30 cellular contexts compared by ENCODE assay signal in the genomic region with DNA sequence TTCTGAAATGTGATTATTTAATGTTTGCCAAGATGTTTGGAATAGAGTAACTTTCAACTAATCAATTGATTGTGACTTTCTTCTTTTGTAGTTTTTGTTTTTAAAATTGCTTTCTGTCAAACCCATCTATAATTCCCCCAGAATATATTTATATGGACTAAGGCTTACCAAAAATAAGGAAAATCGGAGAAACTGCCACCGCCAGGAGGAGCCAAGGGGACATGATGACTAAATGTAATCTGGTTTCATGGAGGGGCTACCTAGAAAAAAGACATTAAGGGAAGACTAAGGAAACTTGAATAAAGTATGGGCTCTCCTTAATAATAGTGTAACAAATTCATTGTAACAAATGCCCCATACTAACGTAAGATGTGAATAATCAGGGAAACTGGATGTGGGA. TPM values are rescaled to one million over a fixed set of nuclear protein-coding genes. Genes with fewer than 3 reads are reported as not detected.
DNase-seq lines count a peak whose midpoint lies in the region; ATAC-seq and TF ChIP-seq lines count a peak whose summit lies in the region.
"Had no signal": no experiment of that assay in that cellular context is flagged by ENCODE, and none has a peak within 500 bp of the region (broad histone marks: within the 10 kb centered on the region; RNA-seq: fewer than 3 reads in every experiment).

No MANE protein-coding gene starts in this region.

- no peaks in the 10 kb centered on the region for H3K4me1 ChIP-seq in osteoblast (ENCODE audit: insufficient read depth, low read length)
- H3K4me1 ChIP-seq: breast epithelium, upper lobe of right lung had no signal

- H3K36me3 ChIP-seq in osteoblast (ENCODE audit: insufficient read depth, low read length): no peaks in the 10 kb centered on the region
- H3K36me3 ChIP-seq: breast epithelium, upper lobe of right lung had no signal

- no peak overlapping the region for H3K27ac ChIP-seq in osteoblast (ENCODE audit: low read depth, low read length)
- H3K27ac ChIP-seq: breast epithelium, upper lobe of right lung had no signal

- TF ChIP-seq CTCF in WTC11 (IDR thresholded peaks at IDR 0.05) (no peak), fibroblast of pulmonary artery (IDR thresholded peaks at IDR 0.05; ENCODE audit: low read length, missing control alignments) (peak; percentile 40), osteoblast (IDR thresholded peaks at IDR 0.05; ENCODE audit: extremely low read depth, low read depth, low read length) (peak; percentile 15)

- H4K20me1 ChIP-seq in osteoblast (ENCODE audit: insufficient read depth, low read length): no peaks in the 10 kb centered on the region

- no peaks in the 10 kb centered on the region for H3K79me2 ChIP-seq in osteoblast (ENCODE audit: insufficient read depth, low read length)

- CTCF ChIA-PET in WTC11 (lab: Charles Lee): interaction anchor here (1.3 to 2.1 kb wide), 4 partner anchors 15 to 207 kb away, joined by 3 to 7 read pairs (median 5); no protein-coding TSS in a partner anchor

- no peak overlapping the region for H2AFZ ChIP-seq in osteoblast (ENCODE audit: low read length)

- POLR2A ChIA-PET in WTC11 (lab: Charles Lee): no interaction called here

- H3K27me3 Mint-ChIP-seq in WTC11 (ENCODE audit: low read depth): peaks cover 25% of the 10 kb centered on the region

- H3K4me3 ChIP-seq in fibroblast of pulmonary artery (replicated peaks; ENCODE audit: low read depth, low read length): no peak overlapping the region
- no peak overlapping the region for H3K4me3 ChIP-seq in osteoblast (ENCODE audit: insufficient read depth, low read length)
- H3K4me3 ChIP-seq: breast epithelium, upper lobe of right lung had no signal

- H3K36me3 Mint-ChIP-seq in WTC11: peaks cover 5% of the 10 kb centered on the region; the same call in 1 of the 2 replicates

- peaks cover 2% of the 10 kb centered on the region for H3K9me3 Mint-ChIP-seq in WTC11
- H3K9me3 Mint-ChIP-seq: activated T-helper 1 cell treated with anti-CD3 and anti-CD28 coated beads, Interleukin-12 subunit alpha, Interleukin-12 subunit beta, Interleukin-2, Interleukin-4 antibody, amounts not matched to agents 30 ng/mL and 10 ng/mL and 1 ng/mL, durations not matched to agents 14 hours and 24 hours and 36 hours had no signal

- ATAC-seq in WTC11: 0 out of 2 replicates have a peak, but pooled peaks have one; percentile 31
- ATAC-seq in HG03565 (IDR thresholded peaks at IDR 0.05; ENCODE audit: unreplicated experiment): no peak
- no peak for ATAC-seq in Right ventricle myocardium inferior
- ATAC-seq: esophagus mucosa; HepG2; left ventricle myocardium superior; naive thymus-derived CD8-positive, alpha-beta T cell; sciatic nerve; stimulated activated naive B cell treated with anti-CD40 and anti-IgM and Interleukin-4, amounts not matched to agents 10 μg/mL and 1 μg/mL and 100 μg/mL, for 72 hours; upper lobe of right lung had no signal

- peak; percentile 29 for DNase-seq in ELR (ENCODE audit: low read depth)
- peak; percentile 42 for DNase-seq in WTC11 (ENCODE audit: low spot score)
- DNase-seq in fibroblast of pulmonary artery (ENCODE audit: low read depth): peak; percentile 34
- peak; percentile 54 for DNase-seq in osteoblast (ENCODE audit: insufficient read length, low spot score, missing footprints)
- DNase-seq in middle frontal gyrus (ENCODE audit: extremely low spot score, low spot score): no peak
- no peak for DNase-seq in D341Med (ENCODE audit: low spot score)
- DNase-seq in Right ventricle myocardium inferior (ENCODE audit: missing footprints): no peak
- DNase-seq: ACHN; activated CD4-positive, alpha-beta memory T cell treated with anti-CD3 and anti-CD28 coated beads for 36 hours; activated CD4-positive, CD25-positive, alpha-beta regulatory T cell treated with anti-CD3 and anti-CD28 coated beads, Interleukin-2, amount 50 U/mL, for 72 hours; activated CD8-positive, alpha-beta memory T cell treated with anti-CD3 and anti-CD28 coated beads, Interleukin-2, amount 50 U/mL, for 4 hours; activated naive CD4-positive, alpha-beta T cell treated with anti-CD3 and anti-CD28 coated beads for 36 hours; C1 segment of cervical spinal cord; cortex of kidney; DND-41; islet precursor cell; left ventricle myocardium superior; midbrain; naive thymus-derived CD8-positive, alpha-beta T cell; NCI-H1092; NCI-H1930; NCI-H524 treated with DMSO at 0.1 percent for 48 hours; stimulated activated naive B cell treated with anti-CD40 and anti-IgM and Interleukin-4, amounts not matched to agents 10 μg/mL and 1 μg/mL and 100 μg/mL, for 72 hours; upper lobe of right lung had no signal

- intact Hi-C loops in Right ventricle myocardium inferior (cut with DNase I): no loop called here

- no peak overlapping the region for H3K27ac Mint-ChIP-seq in WTC11
- H3K27ac Mint-ChIP-seq: activated CD4-positive, alpha-beta memory T cell treated with anti-CD3 and anti-CD28 coated beads for 36 hours; activated naive CD4-positive, alpha-beta T cell treated with anti-CD3 and anti-CD28 coated beads for 36 hours; activated T-helper 1 cell treated with anti-CD3 and anti-CD28 coated beads, Interleukin-12 subunit alpha, Interleukin-12 subunit beta, Interleukin-2, Interleukin-4 antibody, amounts not matched to agents 30 ng/mL and 10 ng/mL and 1 ng/mL, durations not matched to agents 14 hours and 24 hours and 36 hours; naive thymus-derived CD8-positive, alpha-beta T cell; stimulated activated naive B cell treated with anti-CD40 and anti-IgM and Interleukin-4, amounts not matched to agents 10 μg/mL and 1 μg/mL and 100 μg/mL, for 72 hours had no signal

- no peak overlapping the region for H3K4me3 Mint-ChIP-seq in WTC11
- H3K4me3 Mint-ChIP-seq: activated CD4-positive, alpha-beta memory T cell treated with anti-CD3 and anti-CD28 coated beads for 36 hours; activated naive CD4-positive, alpha-beta T cell treated with anti-CD3 and anti-CD28 coated beads for 36 hours; activated T-helper 1 cell treated with anti-CD3 and anti-CD28 coated beads, Interleukin-12 subunit alpha, Interleukin-12 subunit beta, Interleukin-2, Interleukin-4 antibody, amounts not matched to agents 30 ng/mL and 10 ng/mL and 1 ng/mL, durations not matched to agents 14 hours and 24 hours and 36 hours; naive thymus-derived CD8-positive, alpha-beta T cell; stimulated activated naive B cell treated with anti-CD40 and anti-IgM and Interleukin-4, amounts not matched to agents 10 μg/mL and 1 μg/mL and 100 μg/mL, for 72 hours had no signal

- no peak overlapping the region for H3K4me2 ChIP-seq in osteoblast (ENCODE audit: insufficient read depth, low read length)

- no peaks in the 10 kb centered on the region for H3K9me3 ChIP-seq in osteoblast (ENCODE audit: low read depth, low read length)
- H3K9me3 ChIP-seq: upper lobe of right lung had no signal

- H3K27me3 ChIP-seq in osteoblast (ENCODE audit: insufficient read depth, low read length): peaks cover 13% of the 10 kb centered on the region
- H3K27me3 ChIP-seq: breast epithelium, upper lobe of right lung had no signal

- no peaks in the 10 kb centered on the region for H3K4me1 Mint-ChIP-seq in WTC11
- H3K4me1 Mint-ChIP-seq: stimulated activated naive B cell treated with anti-CD40 and anti-IgM and Interleukin-4, amounts not matched to agents 10 μg/mL and 1 μg/mL and 100 μg/mL, for 72 hours had no signal

TF ChIP-seq in WTC11, 78 proteins besides CTCF, POLR2A, EP300 and RAD21:
- no peak for TF ChIP-seq JUN (CRISPR knock-in tag; IDR thresholded peaks at IDR 0.05)
- TF ChIP-seq, protein P1, sequence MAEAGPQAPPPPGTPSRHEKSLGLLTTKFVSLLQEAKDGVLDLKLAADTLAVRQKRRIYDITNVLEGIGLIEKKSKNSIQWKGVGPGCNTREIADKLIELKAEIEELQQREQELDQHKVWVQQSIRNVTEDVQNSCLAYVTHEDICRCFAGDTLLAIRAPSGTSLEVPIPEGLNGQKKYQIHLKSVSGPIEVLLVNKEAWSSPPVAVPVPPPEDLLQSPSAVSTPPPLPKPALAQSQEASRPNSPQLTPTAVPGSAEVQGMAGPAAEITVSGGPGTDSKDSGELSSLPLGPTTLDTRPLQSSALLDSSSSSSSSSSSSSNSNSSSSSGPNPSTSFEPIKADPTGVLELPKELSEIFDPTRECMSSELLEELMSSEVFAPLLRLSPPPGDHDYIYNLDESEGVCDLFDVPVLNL (CRISPR knock-in tag; IDR thresholded peaks at IDR 0.05; ENCODE audit: borderline replicate concordance, low read depth): no peak
- TF ChIP-seq ZNF121 (CRISPR knock-in tag; IDR thresholded peaks at IDR 0.05): no peak
- no peak for TF ChIP-seq IRF2 (CRISPR knock-in tag; IDR thresholded peaks at IDR 0.05; ENCODE audit: borderline replicate concordance, low read depth)
- TF ChIP-seq, protein P2, sequence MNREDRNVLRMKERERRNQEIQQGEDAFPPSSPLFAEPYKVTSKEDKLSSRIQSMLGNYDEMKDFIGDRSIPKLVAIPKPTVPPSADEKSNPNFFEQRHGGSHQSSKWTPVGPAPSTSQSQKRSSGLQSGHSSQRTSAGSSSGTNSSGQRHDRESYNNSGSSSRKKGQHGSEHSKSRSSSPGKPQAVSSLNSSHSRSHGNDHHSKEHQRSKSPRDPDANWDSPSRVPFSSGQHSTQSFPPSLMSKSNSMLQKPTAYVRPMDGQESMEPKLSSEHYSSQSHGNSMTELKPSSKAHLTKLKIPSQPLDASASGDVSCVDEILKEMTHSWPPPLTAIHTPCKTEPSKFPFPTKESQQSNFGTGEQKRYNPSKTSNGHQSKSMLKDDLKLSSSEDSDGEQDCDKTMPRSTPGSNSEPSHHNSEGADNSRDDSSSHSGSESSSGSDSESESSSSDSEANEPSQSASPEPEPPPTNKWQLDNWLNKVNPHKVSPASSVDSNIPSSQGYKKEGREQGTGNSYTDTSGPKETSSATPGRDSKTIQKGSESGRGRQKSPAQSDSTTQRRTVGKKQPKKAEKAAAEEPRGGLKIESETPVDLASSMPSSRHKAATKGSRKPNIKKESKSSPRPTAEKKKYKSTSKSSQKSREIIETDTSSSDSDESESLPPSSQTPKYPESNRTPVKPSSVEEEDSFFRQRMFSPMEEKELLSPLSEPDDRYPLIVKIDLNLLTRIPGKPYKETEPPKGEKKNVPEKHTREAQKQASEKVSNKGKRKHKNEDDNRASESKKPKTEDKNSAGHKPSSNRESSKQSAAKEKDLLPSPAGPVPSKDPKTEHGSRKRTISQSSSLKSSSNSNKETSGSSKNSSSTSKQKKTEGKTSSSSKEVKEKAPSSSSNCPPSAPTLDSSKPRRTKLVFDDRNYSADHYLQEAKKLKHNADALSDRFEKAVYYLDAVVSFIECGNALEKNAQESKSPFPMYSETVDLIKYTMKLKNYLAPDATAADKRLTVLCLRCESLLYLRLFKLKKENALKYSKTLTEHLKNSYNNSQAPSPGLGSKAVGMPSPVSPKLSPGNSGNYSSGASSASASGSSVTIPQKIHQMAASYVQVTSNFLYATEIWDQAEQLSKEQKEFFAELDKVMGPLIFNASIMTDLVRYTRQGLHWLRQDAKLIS (CRISPR knock-in tag; IDR thresholded peaks at IDR 0.05; ENCODE audit: borderline replicate concordance): no peak
- no peak for TF ChIP-seq ELF4 (CRISPR knock-in tag; IDR thresholded peaks at IDR 0.05; ENCODE audit: low read depth)

RNA-seq across cellular contexts. Expression of a gene that starts 19.5 kb away (rescaled TPM):
- 58.2 to 66.1 TPM (median 65.8 TPM) in 3 replicates for total RNA-seq in WTC11 (2021)
- total RNA-seq in osteoblast: 17.4 and 17.7 TPM in 2 replicates
- total RNA-seq in Right ventricle myocardium inferior: 88.4 TPM

RNA-seq across cellular contexts. Expression of a gene that starts 50.5 kb away (rescaled TPM):
- total RNA-seq in WTC11 (2021) (84.9 to 92.6 TPM (median 88.2 TPM) in 3 replicates), osteoblast (122 and 133 TPM in 2 replicates), Right ventricle myocardium inferior (59.3 TPM)

Comparison
In these comparisons a context has a peak if more than half of its experiments do, and no peak if none do; other contexts are left out.
1. DNase-seq: peak in ELR (single experiment), WTC11 (single experiment), fibroblast of pulmonary artery (single experiment) and osteoblast (single experiment); none in middle frontal gyrus (single experiment), D341Med (single experiment) and Right ventricle myocardium inferior (single experiment).